ENCODE assay signal across 17 cellular contexts in genomic region chr1:81433676-81434075, GRCh38.
DNase-seq lines count a peak whose midpoint lies in the region; ATAC-seq and TF ChIP-seq lines count a peak whose summit lies in the region.
"Had no signal": no experiment of that assay in that cellular context is flagged by ENCODE, and none has a peak within 500 bp of the region (broad histone marks: within the 10 kb centered on the region; RNA-seq: fewer than 3 reads in every experiment).

No MANE protein-coding gene starts in this region.

- H4K8ac ChIP-seq in mesenchymal stem cell (ENCODE audit: low read length) = peak overlapping the region; percentile 97

- no peak for TF ChIP-seq CTCF in fibroblast of pulmonary artery (IDR thresholded peaks at IDR 0.05; ENCODE audit: low read length, missing control alignments)
- no peak for TF ChIP-seq CTCF in dorsolateral prefrontal cortex (IDR thresholded peaks at IDR 0.05 in 54 of 56, conservative IDR thresholded peaks at IDR 0.05 in 2 of 56; ENCODE audit: low read depth in 1 of 56, partially characterized antibody in 56 of 56)

- H3K9me3 ChIP-seq in right cardiac atrium (ENCODE audit: control insufficient read depth, low read length) = no peaks in the 10 kb centered on the region
- no peaks in the 10 kb centered on the region for H3K9me3 ChIP-seq in mesenchymal stem cell (ENCODE audit: control insufficient read depth, low read length)
- H3K9me3 ChIP-seq: BE2C had no signal

- H3K27me3 ChIP-seq in right cardiac atrium (ENCODE audit: control insufficient read depth, insufficient read depth) (no peaks in the 10 kb centered on the region), mesenchymal stem cell (ENCODE audit: control insufficient read depth in 1 of 2, insufficient read depth in 1 of 2, low read length in 2 of 2) (no peaks in the 10 kb centered on the region), dorsolateral prefrontal cortex (no peaks in the 10 kb centered on the region)
- H3K27me3 ChIP-seq: BE2C had no signal

- H3K18ac ChIP-seq in mesenchymal stem cell (ENCODE audit: low read depth in 1 of 2, low read length in 2 of 2) = peak overlapping the region; percentile 85 to 88

- H3K4me2 ChIP-seq in mesenchymal stem cell (ENCODE audit: low read length, poor library complexity, severe bottlenecking) = no peak overlapping the region

- peak overlapping the region; percentile 78 for H3K27ac ChIP-seq in right cardiac atrium (ENCODE audit: low read length)
- no peak overlapping the region for H3K27ac ChIP-seq in mesenchymal stem cell (ENCODE audit: low read length, poor library complexity, severe bottlenecking)
- H3K27ac ChIP-seq in dorsolateral prefrontal cortex = peak overlapping the region in 1 of 59 donors; percentile 13

- no peak overlapping the region for H3K23ac ChIP-seq in mesenchymal stem cell (ENCODE audit: low read length in 2 of 2)

- peak overlapping the region in 1 of 2 experiments; percentile 95 for H3K14ac ChIP-seq in mesenchymal stem cell (ENCODE audit: low read length in 2 of 2)

- peak overlapping the region; percentile 96 to 97 for H2BK12ac ChIP-seq in mesenchymal stem cell (ENCODE audit: low read length in 2 of 2)

- ATAC-seq in right cardiac atrium = no peak

- DNase-seq in right cardiac atrium = no peak
- DNase-seq in cardiac septum (ENCODE audit: low spot score) = no peak
- DNase-seq in fibroblast of pulmonary artery (ENCODE audit: low read depth) = peak; percentile 6
- peak; percentile 60 for DNase-seq in mesenchymal stem cell
- no peak for DNase-seq in dorsolateral prefrontal cortex
- no peak for DNase-seq in iPS-NIHi7 (ENCODE audit: extremely low spot score)
- DNase-seq in NCI-H2107 treated with DMSO at 0.1 percent for 48 hours (lab: John Stamatoyannopoulos, UW; ENCODE audit: unreplicated experiment) = no peak
- DNase-seq: BE2C, DMS79, H7, HFFc6, Kasumi-1, NCI-H1694, NCI-H2081, NCI-H446, NCI-H526, OCI-M1 had no signal

- no peaks in the 10 kb centered on the region for H3K36me3 ChIP-seq in mesenchymal stem cell (ENCODE audit: control insufficient read depth in 1 of 2, insufficient read depth in 2 of 2, low read depth in 1 of 2, low read length in 2 of 2)
- H3K36me3 ChIP-seq: BE2C had no signal

- peak overlapping the region; percentile 71 for H2BK120ac ChIP-seq in mesenchymal stem cell (ENCODE audit: low read depth, low read length)

- no peak overlapping the region for H2AK5ac ChIP-seq in mesenchymal stem cell (ENCODE audit: low read length, severe bottlenecking)

- WGBS in right cardiac atrium = 36% methylated on average over 2 of the region's 2 CpGs
- WGBS in mesenchymal stem cell = 63% methylated on average over 2 of the region's 2 CpGs

- H2BK15ac ChIP-seq in mesenchymal stem cell (ENCODE audit: low read depth, poor library complexity, severe bottlenecking) = no peak overlapping the region

- H3K4me3 ChIP-seq in right cardiac atrium (ENCODE audit: low read length) (no peak overlapping the region), fibroblast of pulmonary artery (replicated peaks; ENCODE audit: low read depth, low read length) (no peak overlapping the region), mesenchymal stem cell (ENCODE audit: insufficient read depth in 1 of 2, low read depth in 1 of 2, low read length in 2 of 2) (no peak overlapping the region), dorsolateral prefrontal cortex (no peak overlapping the region)

- peak overlapping the region; percentile 67 to 97 for H3K4ac ChIP-seq in mesenchymal stem cell (ENCODE audit: low read depth in 1 of 2, low read length in 2 of 2)

- H3K9ac ChIP-seq in mesenchymal stem cell (ENCODE audit: low read length) = no peak overlapping the region

- peak overlapping the region; percentile 93 for H4K91ac ChIP-seq in mesenchymal stem cell (ENCODE audit: low read length)

- H3K4me1 ChIP-seq in right cardiac atrium (ENCODE audit: control insufficient read depth, insufficient read depth, low read length) (peaks cover 2% of the 10 kb centered on the region), mesenchymal stem cell (ENCODE audit: control insufficient read depth, insufficient read depth, low read depth, low read length) (peaks cover 2% of the 10 kb centered on the region)
- H3K4me1 ChIP-seq: BE2C had no signal

- H2AFZ ChIP-seq in mesenchymal stem cell (ENCODE audit: low read depth, low read length) = no peak overlapping the region

- no peaks in the 10 kb centered on the region for H3K79me1 ChIP-seq in mesenchymal stem cell (replicated peaks; ENCODE audit: low read length, poor library complexity, severe bottlenecking)

- intact Hi-C loops in right cardiac atrium (cut with DNase I) = no loop called here
- intact Hi-C loops in cardiac septum (cut with DNase I) = no loop called here
- intact Hi-C loops in dorsolateral prefrontal cortex (cut with DNase I) = no loop called here

- no peak overlapping the region for H2BK5ac ChIP-seq in mesenchymal stem cell (ENCODE audit: low read depth, low read length, poor library complexity, severe bottlenecking)

Comparison
In these comparisons a context has a peak if more than half of its experiments do, and no peak if none do; other contexts are left out.
1. DNase-seq: peak in fibroblast of pulmonary artery (single experiment) and mesenchymal stem cell (single experiment); none in right cardiac atrium (0 of 3), cardiac septum (single experiment), dorsolateral prefrontal cortex (0 of 10), iPS-NIHi7 (single experiment) and NCI-H2107 treated with DMSO at 0.1 percent for 48 hours (single experiment).